16 cellular contexts compared by ENCODE assay signal in genomic region chr13:24624801-24625231, GRCh38. TPM values are rescaled to one million over a fixed set of nuclear protein-coding genes. Genes with fewer than 3 reads are reported as not detected.
DNase-seq lines count a peak whose midpoint lies in the region; ATAC-seq and TF ChIP-seq lines count a peak whose summit lies in the region.
"Had no signal": no experiment of that assay in that cellular context is flagged by ENCODE, and none has a peak within 500 bp of the region (broad histone marks: within the 10 kb centered on the region; RNA-seq: fewer than 3 reads in every experiment).

No MANE protein-coding gene starts in this region.

- H3K4me1 ChIP-seq in upper lobe of right lung = peaks cover 7% of the 10 kb centered on the region

- peaks cover 17% of the 10 kb centered on the region for H3K36me3 Mint-ChIP-seq in activated naive CD4-positive, alpha-beta T cell treated with anti-CD3 and anti-CD28 coated beads, Interleukin-2, amount 10 ng/mL, durations not matched to agents 7 days and 5 days
- H3K36me3 Mint-ChIP-seq in activated naive CD8-positive, alpha-beta T cell treated with anti-CD3 and anti-CD28 coated beads for 36 hours = peaks cover 4% of the 10 kb centered on the region
- H3K36me3 Mint-ChIP-seq in memory B cell = no peaks in the 10 kb centered on the region

- no peak overlapping the region for H3K4me3 Mint-ChIP-seq in activated naive CD4-positive, alpha-beta T cell treated with anti-CD3 and anti-CD28 coated beads, Interleukin-2, amount 10 ng/mL, durations not matched to agents 7 days and 5 days
- H3K4me3 Mint-ChIP-seq in activated naive CD8-positive, alpha-beta T cell treated with anti-CD3 and anti-CD28 coated beads for 36 hours = no peak overlapping the region
- H3K4me3 Mint-ChIP-seq in memory B cell = peak overlapping the region; percentile 43

- peaks cover 4% of the 10 kb centered on the region for H3K9me3 Mint-ChIP-seq in activated naive CD4-positive, alpha-beta T cell treated with anti-CD3 and anti-CD28 coated beads, Interleukin-2, amount 10 ng/mL, durations not matched to agents 7 days and 5 days
- H3K9me3 Mint-ChIP-seq in activated naive CD8-positive, alpha-beta T cell treated with anti-CD3 and anti-CD28 coated beads for 36 hours = peaks cover 3% of the 10 kb centered on the region
- H3K9me3 Mint-ChIP-seq in memory B cell = no peaks in the 10 kb centered on the region

- no peaks in the 10 kb centered on the region for H3K9me3 ChIP-seq in upper lobe of right lung
- H3K9me3 ChIP-seq: tibial nerve had no signal

- intact Hi-C loops in upper lobe of right lung (cut with DNase I) = no loop called here

- H3K27me3 Mint-ChIP-seq in activated naive CD4-positive, alpha-beta T cell treated with anti-CD3 and anti-CD28 coated beads, Interleukin-2, amount 10 ng/mL, durations not matched to agents 7 days and 5 days = no peaks in the 10 kb centered on the region
- no peaks in the 10 kb centered on the region for H3K27me3 Mint-ChIP-seq in activated naive CD8-positive, alpha-beta T cell treated with anti-CD3 and anti-CD28 coated beads for 36 hours
- H3K27me3 Mint-ChIP-seq in memory B cell = no peaks in the 10 kb centered on the region

- peaks cover 51% of the 10 kb centered on the region for H3K4me1 Mint-ChIP-seq in activated naive CD4-positive, alpha-beta T cell treated with anti-CD3 and anti-CD28 coated beads, Interleukin-2, amount 10 ng/mL, durations not matched to agents 7 days and 5 days
- peaks cover 30% of the 10 kb centered on the region for H3K4me1 Mint-ChIP-seq in activated naive CD8-positive, alpha-beta T cell treated with anti-CD3 and anti-CD28 coated beads for 36 hours
- peaks cover 17% of the 10 kb centered on the region for H3K4me1 Mint-ChIP-seq in memory B cell

- H3K27ac Mint-ChIP-seq in activated naive CD4-positive, alpha-beta T cell treated with anti-CD3 and anti-CD28 coated beads, Interleukin-2, amount 10 ng/mL, durations not matched to agents 7 days and 5 days = peak overlapping the region; percentile 98
- H3K27ac Mint-ChIP-seq in activated naive CD8-positive, alpha-beta T cell treated with anti-CD3 and anti-CD28 coated beads for 36 hours = peak overlapping the region; percentile 95
- peak overlapping the region; percentile 41 for H3K27ac Mint-ChIP-seq in memory B cell

- no peaks in the 10 kb centered on the region for H3K27me3 ChIP-seq in upper lobe of right lung
- H3K27me3 ChIP-seq: tibial nerve had no signal

- TF ChIP-seq CTCF in upper lobe of right lung (IDR thresholded peaks at IDR 0.05) = no peak

- ATAC-seq in memory B cell (ENCODE audit: low read depth) (no peak), upper lobe of right lung (peak; percentile 17), HG03196 (IDR thresholded peaks at IDR 0.05; ENCODE audit: unreplicated experiment) (no peak)
- ATAC-seq: left colon had no signal

- DNase-seq in activated naive CD4-positive, alpha-beta T cell treated with anti-CD3 and anti-CD28 coated beads, Interleukin-2, amount 10 ng/mL, durations not matched to agents 7 days and 5 days = no peak
- DNase-seq in activated naive CD4-positive, alpha-beta T cell treated with Interleukin-2 at 50 U/mL for 16 hours = no peak
- no peak for DNase-seq in activated naive CD8-positive, alpha-beta T cell treated with anti-CD3 and anti-CD28 coated beads for 36 hours
- no peak for DNase-seq in memory B cell (ENCODE audit: low spot score in 2 of 2)
- DNase-seq in upper lobe of right lung = no peak
- DNase-seq in MV-4-11 (lab: John Stamatoyannopoulos, UW) = no peak
- DNase-seq in SHP77 treated with DMSO at 0.1 percent for 48 hours (lab: John Stamatoyannopoulos, UW) = no peak
- DNase-seq: effector CD4-positive, alpha-beta T cell; left colon; NCI-H1417 treated with DMSO at 0.1 percent for 48 hours; NCI-H510A treated with DMSO at 0.1 percent for 48 hours; T-helper 9 cell had no signal

- H3K36me3 ChIP-seq in upper lobe of right lung = no peaks in the 10 kb centered on the region
- H3K36me3 ChIP-seq: tibial nerve had no signal

- peak overlapping the region; percentile 1 for H3K27ac ChIP-seq in upper lobe of right lung

- CTCF ChIA-PET in activated naive CD4-positive, alpha-beta T cell treated with anti-CD3 and anti-CD28 coated beads, Interleukin-2, amount 10 ng/mL, durations not matched to agents 7 days and 5 days (lab: Charles Lee) = interaction anchor here (1.2 to 3.8 kb wide), 3 partner anchors 19 to 47 kb away, joined by 4 to 13 read pairs (median 5); no protein-coding TSS in a partner anchor

- H3K4me3 ChIP-seq in upper lobe of right lung = no peak overlapping the region
- H3K4me3 ChIP-seq: tibial nerve had no signal

RNA-seq across cellular contexts. Expression of gene ATP12A, which starts 55.4 kb away (rescaled TPM):
- under 1 TPM; 0.66 TPM for total RNA-seq in activated naive CD8-positive, alpha-beta T cell treated with anti-CD3 and anti-CD28 coated beads for 36 hours
- not detected for total RNA-seq in upper lobe of right lung
- total RNA-seq: glomerular endothelial cell, omental fat pad, tibial nerve had no signal

Comparison
In these comparisons a context has a peak if more than half of its experiments do, and no peak if none do; other contexts are left out.
1. H3K27ac Mint-ChIP-seq: peak in every context shown above with its lines; median percentile 98 in activated naive CD4-positive, alpha-beta T cell treated with anti-CD3 and anti-CD28 coated beads, Interleukin-2, amount 10 ng/mL, durations not matched to agents 7 days and 5 days; 95 in activated naive CD8-positive, alpha-beta T cell treated with anti-CD3 and anti-CD28 coated beads for 36 hours; 41 in memory B cell.